ENCODE assay signal across 31 cellular contexts in genomic region chr17:50256826-50257573, GRCh38. TPM values are rescaled to one million over a fixed set of nuclear protein-coding genes. Genes with fewer than 3 reads are reported as not detected.
DNase-seq lines count a peak whose midpoint lies in the region; ATAC-seq and TF ChIP-seq lines count a peak whose summit lies in the region.
"Had no signal": no experiment of that assay in that cellular context is flagged by ENCODE, and none has a peak within 500 bp of the region (broad histone marks: within the 10 kb centered on the region; RNA-seq: fewer than 3 reads in every experiment).

No MANE protein-coding gene starts in this region.

- DNase-seq in GM20000 (ENCODE audit: low spot score) (peak; percentile 8), endodermal cell (peak; percentile 43), osteoblast (ENCODE audit: insufficient read length, low spot score, missing footprints) (peak; percentile 32), upper lobe of right lung (peak; percentile 55), epidermal melanocyte (ENCODE audit: insufficient read length, low spot score) (no peak), left ventricle myocardium superior (no peak), HPDE6-E6E7 (ENCODE audit: extremely low spot score) (no peak)
- DNase-seq: activated CD4-positive, alpha-beta T cell treated with anti-CD3 and anti-CD28 coated beads for 48 hours; activated CD8-positive, alpha-beta memory T cell treated with anti-CD3 and anti-CD28 coated beads for 24 hours; activated gamma-delta T cell; activated naive CD8-positive, alpha-beta T cell treated with anti-CD3 and anti-CD28 coated beads, Interleukin-2, amount 50 U/mL, for 24 hours; Calu3; HFFc6; NCI-H1048; NCI-H187; NCI-H2171 treated with DMSO at 0.1 percent for 48 hours; NCI-H524 treated with DMSO at 0.1 percent for 48 hours; SHP77 treated with DMSO at 0.1 percent for 48 hours; SW 1271; T-helper 9 cell; WERI-Rb-1 had no signal

- no peak overlapping the region for H2AFZ ChIP-seq in osteoblast (ENCODE audit: low read length)

- H3K27ac ChIP-seq in endodermal cell (ENCODE audit: low read depth, low read length) (no peak overlapping the region), osteoblast (ENCODE audit: low read depth, low read length) (no peak overlapping the region), upper lobe of right lung (no peak overlapping the region)
- H3K27ac ChIP-seq: epithelial cell of prostate, GM23248, neutrophil, WERI-Rb-1 had no signal

- H4K20me1 ChIP-seq in osteoblast (ENCODE audit: insufficient read depth, low read length) = no peaks in the 10 kb centered on the region

- H3K9me3 ChIP-seq in endodermal cell (ENCODE audit: control insufficient read depth, low read length) (no peaks in the 10 kb centered on the region), osteoblast (ENCODE audit: low read depth, low read length) (no peaks in the 10 kb centered on the region), upper lobe of right lung (no peaks in the 10 kb centered on the region)
- H3K9me3 ChIP-seq: neutrophil had no signal

- H3K4me3 ChIP-seq in endodermal cell (ENCODE audit: low read length) (no peak overlapping the region), osteoblast (ENCODE audit: insufficient read depth, low read length) (no peak overlapping the region), upper lobe of right lung (no peak overlapping the region)
- H3K4me3 ChIP-seq: GM12878, GM23248, smooth muscle cell had no signal

- no peaks in the 10 kb centered on the region for H3K4me1 Mint-ChIP-seq in endodermal cell
- H3K4me1 Mint-ChIP-seq: activated naive CD8-positive, alpha-beta T cell treated with anti-CD3 and anti-CD28 coated beads, Interleukin-2, amount 50 U/mL, for 24 hours; CD14-positive monocyte had no signal

- H3K4me2 ChIP-seq in osteoblast (ENCODE audit: insufficient read depth, low read length) = no peak overlapping the region

- ATAC-seq in upper lobe of right lung = no peak
- no peak for ATAC-seq in left ventricle myocardium superior
- ATAC-seq: activated naive CD8-positive, alpha-beta T cell treated with anti-CD3 and anti-CD28 coated beads, Interleukin-2, amount 50 U/mL, for 24 hours; GM12878; HepG2 had no signal

- intact Hi-C loops in upper lobe of right lung (cut with DNase I) (no loop called here), left ventricle myocardium superior (cut with micrococcal nuclease) (no loop called here)

- H3K9ac ChIP-seq in endodermal cell (ENCODE audit: extremely low read depth, low read length, poor library complexity, severe bottlenecking) = no peak overlapping the region
- H3K9ac ChIP-seq: GM23248 had no signal

- H3K36me3 Mint-ChIP-seq in endodermal cell (ENCODE audit: low read depth) = no peaks in the 10 kb centered on the region
- H3K36me3 Mint-ChIP-seq: brain, CD14-positive monocyte had no signal

- no peak overlapping the region for H3K27ac Mint-ChIP-seq in endodermal cell
- H3K27ac Mint-ChIP-seq: activated naive CD8-positive, alpha-beta T cell treated with anti-CD3 and anti-CD28 coated beads, Interleukin-2, amount 50 U/mL, for 24 hours; HFFc6 had no signal

- no peak for TF ChIP-seq CTCF in GM20000 (IDR thresholded peaks at IDR 0.05; ENCODE audit: extremely low read depth, missing control alignments)
- no peak for TF ChIP-seq CTCF in endodermal cell (conservative IDR thresholded peaks at IDR 0.05)
- TF ChIP-seq CTCF in osteoblast (IDR thresholded peaks at IDR 0.05; ENCODE audit: extremely low read depth, low read depth, low read length) = no peak
- no peak for TF ChIP-seq CTCF in upper lobe of right lung (IDR thresholded peaks at IDR 0.05)

- H3K9me3 Mint-ChIP-seq in endodermal cell = no peaks in the 10 kb centered on the region
- H3K9me3 Mint-ChIP-seq: activated naive CD8-positive, alpha-beta T cell treated with anti-CD3 and anti-CD28 coated beads, Interleukin-2, amount 50 U/mL, for 24 hours; HFFc6 had no signal

- H3K4me1 ChIP-seq in endodermal cell (ENCODE audit: control insufficient read depth, insufficient read depth, low read length) (peaks cover 5% of the 10 kb centered on the region), osteoblast (ENCODE audit: insufficient read depth, low read length) (peaks cover 23% of the 10 kb centered on the region), upper lobe of right lung (no peaks in the 10 kb centered on the region)

- peaks cover 14% of the 10 kb centered on the region for H3K27me3 Mint-ChIP-seq in endodermal cell (ENCODE audit: insufficient read depth)

- H3K36me3 ChIP-seq in endodermal cell (ENCODE audit: control insufficient read depth, insufficient read depth, low read length) (no peaks in the 10 kb centered on the region), osteoblast (ENCODE audit: insufficient read depth, low read length) (no peaks in the 10 kb centered on the region), upper lobe of right lung (no peaks in the 10 kb centered on the region)
- H3K36me3 ChIP-seq: neutrophil, WERI-Rb-1 had no signal

- H3K79me2 ChIP-seq in osteoblast (ENCODE audit: insufficient read depth, low read length) = no peaks in the 10 kb centered on the region

- no peaks in the 10 kb centered on the region for H3K27me3 ChIP-seq in endodermal cell (ENCODE audit: control insufficient read depth, insufficient read depth, low read length, poor library complexity, severe bottlenecking)
- no peaks in the 10 kb centered on the region for H3K27me3 ChIP-seq in osteoblast (ENCODE audit: insufficient read depth, low read length)
- H3K27me3 ChIP-seq in upper lobe of right lung = no peaks in the 10 kb centered on the region
- H3K27me3 ChIP-seq: neutrophil had no signal

- no peak overlapping the region for H3K4me3 Mint-ChIP-seq in endodermal cell
- H3K4me3 Mint-ChIP-seq: activated naive CD8-positive, alpha-beta T cell treated with anti-CD3 and anti-CD28 coated beads, Interleukin-2, amount 50 U/mL, for 24 hours; brain; CD14-positive monocyte; HFFc6 had no signal

- WGBS in endodermal cell (ENCODE audit: insufficient coverage in 1 of 2, insufficient read length in 1 of 2), 2 experiments = 83 to 97% methylated on average over 4 to 8 of the region's 9 CpGs

RNA-seq across cellular contexts. Expression of gene TMEM92, which starts 17.3 kb away (rescaled TPM):
- total RNA-seq in endodermal cell = 10 to 100 TPM; 34.3 to 35.8 TPM
- 9.6 TPM for polyA plus RNA-seq in endodermal cell (2013, experiment 1 of 2)
- polyA plus RNA-seq in endodermal cell (2013, experiment 2 of 2) = 8.7 TPM
- under 0.01 and 0.36 TPM in 2 replicates for total RNA-seq in osteoblast
- 11.3 TPM for total RNA-seq in upper lobe of right lung
- not detected for total RNA-seq in left ventricle myocardium superior
- total RNA-seq: HepG2, LHCN-M2, lung microvascular endothelial cell had no signal
- polyA plus RNA-seq: CD14-positive monocyte, GM23248 had no signal

RNA-seq across cellular contexts. Expression of gene COL1A1, which starts 55.6 kb away (rescaled TPM):
- 10 to 100 TPM; 62.2 to 85.6 TPM for total RNA-seq in endodermal cell
- polyA plus RNA-seq in endodermal cell (2013, experiment 1 of 2) = 115 TPM
- 126 TPM for polyA plus RNA-seq in endodermal cell (2013, experiment 2 of 2)
- total RNA-seq in osteoblast = 6,718 and 8,987 TPM in 2 replicates
- 154 TPM for total RNA-seq in upper lobe of right lung
- total RNA-seq in left ventricle myocardium superior = 26.8 TPM
- total RNA-seq: HepG2 had no signal
- polyA plus RNA-seq: CD14-positive monocyte had no signal

Comparison
In these comparisons a context has a peak if more than half of its experiments do, and no peak if none do; other contexts are left out.
1. DNase-seq: peak in GM20000 (single experiment), endodermal cell (single experiment), osteoblast (single experiment) and upper lobe of right lung (single experiment); none in epidermal melanocyte (single experiment), left ventricle myocardium superior (single experiment) and HPDE6-E6E7 (single experiment).
2. RNA of gene COL1A1, which starts 55.6 kb away (total RNA-seq): 6,718 to 8,987 TPM in osteoblast; 154 TPM in upper lobe of right lung (single experiment), 62.2 to 85.6 TPM in endodermal cell and 26.8 TPM in left ventricle myocardium superior (single experiment); every median in the first group is over 10 times any median in the second.